ENCODE assay signal across 18 cellular contexts in the genomic region with DNA sequence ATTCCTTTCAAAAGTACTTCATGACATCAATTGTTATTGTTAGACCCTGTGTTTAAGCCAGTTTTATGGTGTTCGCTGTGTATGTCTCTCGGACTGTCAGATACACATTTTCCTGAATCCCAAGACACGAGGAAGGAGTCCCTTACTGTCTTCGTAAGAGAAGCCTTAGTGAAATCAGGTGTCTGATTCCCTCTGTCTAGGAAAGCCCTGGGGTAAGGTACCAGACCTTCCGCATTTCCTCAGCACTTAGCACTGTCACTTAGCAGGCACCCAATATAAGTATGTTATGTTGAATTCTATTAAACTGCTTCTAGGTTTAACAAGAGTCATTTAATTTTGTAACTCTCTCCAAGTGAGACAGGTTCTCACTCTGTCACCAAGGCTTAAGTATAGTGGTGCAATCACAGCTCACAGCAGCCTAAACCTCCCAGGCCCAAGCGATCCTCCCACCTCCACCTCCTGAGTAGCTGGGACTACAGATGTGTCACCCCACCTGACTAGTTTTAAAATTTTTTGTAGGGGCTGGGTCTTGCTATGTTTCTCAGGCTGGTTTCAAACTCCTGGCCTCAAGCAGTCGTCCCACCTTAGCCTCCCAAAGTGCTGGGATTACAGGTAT.
DNase-seq lines count a peak whose midpoint lies in the region; ATAC-seq, FAIRE-seq and TF ChIP-seq lines count a peak whose summit lies in the region.
"Had no signal": no experiment of that assay in that cellular context is flagged by ENCODE, and none has a peak within 500 bp of the region (broad histone marks: within the 10 kb centered on the region; RNA-seq: fewer than 3 reads in every experiment).

No MANE protein-coding gene starts in this region.

- H3K23me2 ChIP-seq in H1 (ENCODE audit: low read depth, low read length): no peaks in the 10 kb centered on the region

- no peak overlapping the region for H2BK20ac ChIP-seq in H1 (ENCODE audit: low read length)

- no peak overlapping the region for H4K8ac ChIP-seq in H1 (ENCODE audit: extremely low read depth, insufficient read depth, low read length)

- TF ChIP-seq CTCF in Caco-2 (IDR thresholded peaks at IDR 0.05; ENCODE audit: insufficient read depth in 1 of 2, low read depth in 1 of 2, low read length in 1 of 2, severe bottlenecking in 1 of 2, unreplicated experiment in 1 of 2): no peak
- no peak for TF ChIP-seq CTCF in Panc1 (IDR thresholded peaks at IDR 0.05)
- TF ChIP-seq CTCF in H1 (IDR thresholded peaks at IDR 0.05; ENCODE audit: control extremely low read depth in 1 of 3, insufficient read depth in 1 of 3, low read depth in 1 of 3, low read length in 3 of 3): no peak
- no peak for TF ChIP-seq CTCF in hepatocyte (IDR thresholded peaks at IDR 0.05; ENCODE audit: poor library complexity)
- no peak for TF ChIP-seq CTCF in BE2C (IDR thresholded peaks at IDR 0.05; ENCODE audit: low read depth, low read length)
- no peak for TF ChIP-seq CTCF in kidney (IDR thresholded peaks at IDR 0.05; ENCODE audit: borderline replicate concordance, extremely low read depth, insufficient read depth)
- no peak for TF ChIP-seq CTCF in smooth muscle cell (IDR thresholded peaks at IDR 0.05; ENCODE audit: borderline replicate concordance, insufficient read depth, poor library complexity, severe bottlenecking)

- H2BK15ac ChIP-seq in H1 (ENCODE audit: low read length): no peak overlapping the region

- H3K4me2 ChIP-seq in H1 (ENCODE audit: insufficient read depth in 1 of 2, low read depth in 2 of 2, low read length in 2 of 2) (no peak overlapping the region), hepatocyte (no peak overlapping the region), smooth muscle cell (no peak overlapping the region)
- H3K4me2 ChIP-seq: BLaER1 treated with 17β-estradiol and CSF1 and Interleukin-3, amounts not matched to agents 10 nM and 100 nM had no signal

- H3K56ac ChIP-seq in H1 (replicated peaks; ENCODE audit: insufficient read length, low read depth, low read length): peak overlapping the region; percentile 6

- peak; percentile 61 for ATAC-seq in Panc1
- no peak for ATAC-seq in GM18909 (IDR thresholded peaks at IDR 0.05; ENCODE audit: poor library complexity, unreplicated experiment)

- H3K79me2 ChIP-seq in H1 (ENCODE audit: control insufficient read depth in 1 of 2, insufficient read depth in 2 of 2, low read length in 2 of 2) (no peaks in the 10 kb centered on the region), hepatocyte (no peaks in the 10 kb centered on the region), smooth muscle cell (ENCODE audit: low read depth) (no peaks in the 10 kb centered on the region)

- in situ Hi-C loops in Panc1 (cut with HindIII; ENCODE audit: low pct_unique_long_range_greater_than_20kb, low sequenced_read_pairs): no loop called here

- H3K27me3 Mint-ChIP-seq in Caco-2 (ENCODE audit: insufficient read depth, unreplicated experiment): no peaks in the 10 kb centered on the region

- no peaks in the 10 kb centered on the region for H3K36me3 ChIP-seq in Caco-2 (ENCODE audit: control insufficient read depth, insufficient read depth, low read length)
- H3K36me3 ChIP-seq in Panc1 (ENCODE audit: control insufficient read depth, insufficient read depth, low read length): no peaks in the 10 kb centered on the region
- H3K36me3 ChIP-seq in H1 (ENCODE audit: control insufficient read depth in 2 of 4, insufficient read depth in 4 of 4, low read length in 3 of 4): no peaks in the 10 kb centered on the region
- no peaks in the 10 kb centered on the region for H3K36me3 ChIP-seq in hepatocyte (replicated peaks; ENCODE audit: insufficient read depth, low read depth)
- no peaks in the 10 kb centered on the region for H3K36me3 ChIP-seq in BE2C
- H3K36me3 ChIP-seq in kidney (ENCODE audit: control insufficient read depth in 1 of 2, insufficient read depth in 2 of 2, low read length in 2 of 2): no peaks in the 10 kb centered on the region
- no peaks in the 10 kb centered on the region for H3K36me3 ChIP-seq in smooth muscle cell (ENCODE audit: low read depth)
- H3K36me3 ChIP-seq: BLaER1 treated with 17β-estradiol and CSF1 and Interleukin-3, amounts not matched to agents 10 nM and 100 nM; HAP-1; Peyer's patch had no signal

- H2BK12ac ChIP-seq in H1 (ENCODE audit: low read depth, low read length): no peak overlapping the region

- H3K9ac ChIP-seq in H1 (replicated peaks in 1 of 4; ENCODE audit: extremely low read depth in 1 of 4, low read depth in 3 of 4, low read length in 3 of 4): no peak overlapping the region
- H3K9ac ChIP-seq in kidney (ENCODE audit: low read length in 2 of 2): no peak overlapping the region
- H3K9ac ChIP-seq in smooth muscle cell (ENCODE audit: low read depth): no peak overlapping the region
- H3K9ac ChIP-seq: BLaER1 treated with 17β-estradiol and CSF1 and Interleukin-3, amounts not matched to agents 10 nM and 100 nM had no signal

- H2BK5ac ChIP-seq in H1 (ENCODE audit: low read depth, low read length): no peak overlapping the region

- H3K27me3 ChIP-seq in Caco-2 (replicated peaks; ENCODE audit: control insufficient read depth, insufficient read depth, low read length): no peaks in the 10 kb centered on the region
- H3K27me3 ChIP-seq in Panc1 (ENCODE audit: control insufficient read depth, insufficient read depth, low read length): no peaks in the 10 kb centered on the region
- no peaks in the 10 kb centered on the region for H3K27me3 ChIP-seq in H1 (replicated peaks in 1 of 4; ENCODE audit: control insufficient read depth in 3 of 4, extremely low read depth in 1 of 4, insufficient read depth in 3 of 4, low read length in 3 of 4)
- H3K27me3 ChIP-seq in hepatocyte: no peaks in the 10 kb centered on the region
- H3K27me3 ChIP-seq in BE2C: no peaks in the 10 kb centered on the region
- H3K27me3 ChIP-seq in smooth muscle cell (ENCODE audit: low read depth): no peaks in the 10 kb centered on the region
- H3K27me3 ChIP-seq: BLaER1 treated with 17β-estradiol and CSF1 and Interleukin-3, amounts not matched to agents 10 nM and 100 nM; Peyer's patch had no signal

- no peaks in the 10 kb centered on the region for H3K9me3 Mint-ChIP-seq in Caco-2 (ENCODE audit: unreplicated experiment)

- no peak for TF ChIP-seq RAD21 in H1 (IDR thresholded peaks at IDR 0.05 in 1 of 2, conservative IDR thresholded peaks at IDR 0.05 in 1 of 2; ENCODE audit: low read depth in 2 of 2, low read length in 2 of 2)

- no peaks in the 10 kb centered on the region for H3K79me1 ChIP-seq in H1 (ENCODE audit: low read depth, low read length)

- no peak overlapping the region for H3K4ac ChIP-seq in H1 (replicated peaks; ENCODE audit: insufficient read length, low read depth, low read length)

- no peak overlapping the region for H3K18ac ChIP-seq in H1 (ENCODE audit: extremely low read depth, low read length)

- no peak overlapping the region for H4K91ac ChIP-seq in H1 (replicated peaks; ENCODE audit: insufficient read length, low read length)

- no peak overlapping the region for H3K23ac ChIP-seq in H1 (ENCODE audit: insufficient read length)

- CTCF ChIA-PET in Caco-2 (lab: Charles Lee): no interaction called here
- CTCF ChIA-PET in Panc1 (lab: Charles Lee): no interaction called here
- CTCF ChIA-PET in H1 (lab: Charles Lee; ENCODE audit: partially characterized antibody): interaction anchor here (0.9 kb wide), 1 partner anchor 13 kb away, joined by 3 read pairs; no protein-coding TSS in a partner anchor

- H3K4me1 Mint-ChIP-seq in Caco-2 (ENCODE audit: low read depth, unreplicated experiment): peaks cover 6% of the 10 kb centered on the region

- H3K4me1 ChIP-seq in Caco-2 (peaks cover 9% of the 10 kb centered on the region), Panc1 (ENCODE audit: control insufficient read depth, insufficient read depth, low read length) (no peaks in the 10 kb centered on the region; the same call in 1 of the 2 replicates), H1 (replicated peaks in 1 of 4; ENCODE audit: control insufficient read depth in 3 of 4, insufficient read depth in 4 of 4, low read length in 3 of 4) (no peaks in the 10 kb centered on the region), hepatocyte (ENCODE audit: insufficient read depth) (peaks cover 5% of the 10 kb centered on the region), BE2C (no peaks in the 10 kb centered on the region), kidney (ENCODE audit: control insufficient read depth in 1 of 2, insufficient read depth in 1 of 2, low read depth in 1 of 2, low read length in 2 of 2) (no peaks in the 10 kb centered on the region), smooth muscle cell (ENCODE audit: low read depth) (no peaks in the 10 kb centered on the region)
- H3K4me1 ChIP-seq: BLaER1 treated with 17β-estradiol and CSF1 and Interleukin-3, amounts not matched to agents 10 nM and 100 nM; HAP-1; Peyer's patch had no signal

- no peak overlapping the region for H2BK120ac ChIP-seq in H1 (replicated peaks; ENCODE audit: low read depth, low read length)

- no peak for TF ChIP-seq POLR2A in H1 (IDR thresholded peaks at IDR 0.05; ENCODE audit: control extremely low read depth in 1 of 2, low read depth in 2 of 2, low read length in 2 of 2)

- TF ChIP-seq EP300 in H1 (IDR thresholded peaks at IDR 0.05; ENCODE audit: borderline replicate concordance in 1 of 2, low read depth in 2 of 2, low read length in 2 of 2): no peak

- 92% methylated on average over 7 of the region's 7 CpGs; no CpG with 5 or more reads in 1 of the 2 experiments for WGBS in H1 (ENCODE audit: extremely low coverage in 1 of 2, insufficient coverage in 1 of 2, insufficient read length in 1 of 2, insufficient replicate concordance in 2 of 2, low coverage in 1 of 2, low lambda C conversion rate in 2 of 2, missing lambda C conversion rate in 1 of 2), 2 experiments
- 71% methylated on average over 7 of the region's 7 CpGs for WGBS in hepatocyte (ENCODE audit: low lambda C conversion rate, missing lambda C conversion rate)
- WGBS in smooth muscle cell (ENCODE audit: low lambda C conversion rate): 88% methylated on average over 7 of the region's 7 CpGs

- H3F3A ChIP-seq in smooth muscle cell (ENCODE audit: low read depth): no peaks in the 10 kb centered on the region

- no peaks in the 10 kb centered on the region for H3K36me3 Mint-ChIP-seq in Caco-2 (ENCODE audit: insufficient read depth, unreplicated experiment)

- H4K20me1 ChIP-seq in H1 (replicated peaks in 1 of 2; ENCODE audit: control insufficient read depth in 1 of 2, insufficient read depth in 2 of 2, low read length in 2 of 2) (no peaks in the 10 kb centered on the region), hepatocyte (ENCODE audit: insufficient read depth, poor library complexity, severe bottlenecking) (no peaks in the 10 kb centered on the region), smooth muscle cell (ENCODE audit: low read depth) (no peaks in the 10 kb centered on the region)
- H4K20me1 ChIP-seq: BLaER1 treated with 17β-estradiol and CSF1 and Interleukin-3, amounts not matched to agents 10 nM and 100 nM had no signal

- DNase-seq in Caco-2: no peak
- no peak for DNase-seq in Panc1 (ENCODE audit: low read depth, low spot score)
- DNase-seq in H1 (ENCODE audit: low read depth in 1 of 2, low spot score in 2 of 2): peak in 1 of 2 experiments; percentile 22
- no peak for DNase-seq in hepatocyte (ENCODE audit: low spot score)
- DNase-seq in BE2C: no peak
- no peak for DNase-seq in kidney
- DNase-seq in smooth muscle cell (lab: John Stamatoyannopoulos, UW; ENCODE audit: unreplicated experiment): no peak
- DNase-seq: DMS 273 treated with DMSO at 0.1 percent for 48 hours, KBM-7, NCI-H1436, NCI-H2029, NCI-H2171, NCI-H774, Peyer's patch, SIG-M5 had no signal

- H3K4me3 ChIP-seq in Caco-2 (ENCODE audit: low read depth, low read length): no peak overlapping the region
- H3K4me3 ChIP-seq in Panc1 (ENCODE audit: low read depth in 2 of 2, low read length in 2 of 2): no peak overlapping the region
- no peak overlapping the region for H3K4me3 ChIP-seq in H1 (ENCODE audit: extremely low read depth in 1 of 4, insufficient read depth in 2 of 4, low read depth in 3 of 4, low read length in 4 of 4)
- H3K4me3 ChIP-seq in hepatocyte: no peak overlapping the region
- no peak overlapping the region for H3K4me3 ChIP-seq in BE2C (ENCODE audit: low read depth, low read length)
- H3K4me3 ChIP-seq in kidney (ENCODE audit: low read length in 2 of 2): no peak overlapping the region
- H3K4me3 ChIP-seq in smooth muscle cell: no peak overlapping the region
- H3K4me3 ChIP-seq: BLaER1 treated with 17β-estradiol and CSF1 and Interleukin-3, amounts not matched to agents 10 nM and 100 nM; HAP-1; Peyer's patch had no signal

- peak overlapping the region; percentile 6 for H3K27ac Mint-ChIP-seq in Caco-2 (ENCODE audit: unreplicated experiment)

- H3K27ac ChIP-seq in Panc1 (ENCODE audit: low read length) (no peak overlapping the region), H1 (ENCODE audit: low read depth, low read length) (no peak overlapping the region), hepatocyte (peak overlapping the region; percentile 53), kidney (ENCODE audit: low read depth in 2 of 2, low read length in 2 of 2) (no peak overlapping the region), smooth muscle cell (ENCODE audit: low read depth) (no peak overlapping the region)
- H3K27ac ChIP-seq: BLaER1 treated with 17β-estradiol and CSF1 and Interleukin-3, amounts not matched to agents 10 nM and 100 nM; Peyer's patch had no signal

- H3K9me2 ChIP-seq in hepatocyte (replicated peaks; ENCODE audit: insufficient read depth): no peaks in the 10 kb centered on the region

- no peak for FAIRE-seq in H1 (lab: Jason Lieb, UNC)
- FAIRE-seq in kidney (lab: Jason Lieb, UNC): no peak

- no peak overlapping the region for H2AK5ac ChIP-seq in H1 (ENCODE audit: low read depth, low read length)

- BruUV-seq in Caco-2 (replicated peaks; lab: Mats Ljungman, UMichigan): no TSS peak
- no TSS peak for BruUV-seq in Panc1 (replicated peaks; lab: Mats Ljungman, UMichigan)

- no peaks in the 10 kb centered on the region for H3K9me3 ChIP-seq in Caco-2
- no peaks in the 10 kb centered on the region for H3K9me3 ChIP-seq in Panc1 (ENCODE audit: control insufficient read depth, insufficient read depth, low read depth, low read length)
- peaks cover 0 to 2% of the 10 kb centered on the region in 2 experiments; a peak in 1 of 4 replicates for H3K9me3 ChIP-seq in H1 (ENCODE audit: insufficient read depth in 2 of 2, low read depth in 1 of 2, low read length in 1 of 2)
- no peaks in the 10 kb centered on the region for H3K9me3 ChIP-seq in hepatocyte (ENCODE audit: low read depth)
- H3K9me3 ChIP-seq in BE2C: no peaks in the 10 kb centered on the region
- H3K9me3 ChIP-seq in kidney (ENCODE audit: control insufficient read depth in 1 of 2, low read length in 2 of 2): no peaks in the 10 kb centered on the region
- no peaks in the 10 kb centered on the region for H3K9me3 ChIP-seq in smooth muscle cell (replicated peaks; ENCODE audit: low read depth)
- H3K9me3 ChIP-seq: HAP-1, Peyer's patch had no signal

- no peak overlapping the region for H3K14ac ChIP-seq in H1 (ENCODE audit: insufficient read length)

- POLR2A ChIA-PET in Caco-2 (lab: Charles Lee) (no interaction called here), Panc1 (lab: Charles Lee) (no interaction called here), H1 (lab: Charles Lee; ENCODE audit: partially characterized antibody) (no interaction called here)

- H4K5ac ChIP-seq in H1 (ENCODE audit: insufficient read length, low read depth, low read length): no peak overlapping the region

- intact Hi-C loops in Caco-2 (cut with micrococcal nuclease; ENCODE audit: unreplicated experiment): no loop called here
- intact Hi-C loops in Panc1 (cut with micrococcal nuclease; ENCODE audit: unreplicated experiment): no loop called here
- intact Hi-C loops in kidney (cut with DNase I): no loop called here

- H2AFZ ChIP-seq in H1 (ENCODE audit: low read length) (no peak overlapping the region), hepatocyte (no peak overlapping the region), smooth muscle cell (ENCODE audit: low read depth) (no peak overlapping the region)

- H3K4me3 Mint-ChIP-seq in Caco-2 (ENCODE audit: unreplicated experiment): no peak overlapping the region
